Comparison of ENCODE assay signal across 23 cellular contexts in genomic region chr17:55720917-55721836, GRCh38. TPM values are rescaled to one million over a fixed set of nuclear protein-coding genes. Genes with fewer than 3 reads are reported as not detected.
DNase-seq lines count a peak whose midpoint lies in the region; ATAC-seq and TF ChIP-seq lines count a peak whose summit lies in the region.
"Had no signal": no experiment of that assay in that cellular context is flagged by ENCODE, and none has a peak within 500 bp of the region (broad histone marks: within the 10 kb centered on the region; RNA-seq: fewer than 3 reads in every experiment).

No MANE protein-coding gene starts in this region.

- in situ Hi-C loops in mammary epithelial cell (cut with MboI; ENCODE audit: low sequenced_read_pairs in 2 of 2): no loop called here

- H3K36me3 Mint-ChIP-seq in MCF 10A (ENCODE audit: insufficient read depth, unreplicated experiment): peaks cover 10% of the 10 kb centered on the region
- H3K36me3 Mint-ChIP-seq: activated naive CD8-positive, alpha-beta T cell; CD8-positive, alpha-beta memory T cell; naive B cell had no signal

- TF ChIP-seq POLR2A in esophagus muscularis mucosa (IDR thresholded peaks at IDR 0.05; ENCODE audit: low read depth): no peak

- H3K4me1 ChIP-seq in mammary epithelial cell (ENCODE audit: insufficient read depth, low read length) (peaks cover 4% of the 10 kb centered on the region), esophagus muscularis mucosa (peaks cover 9 to 40% (median 32%) of the 10 kb centered on the region in 4 donors), muscle layer of duodenum (ENCODE audit: control insufficient read depth in 1 of 2, insufficient read depth in 2 of 2, low read length in 2 of 2) (peaks cover under 1 to 20% of the 10 kb centered on the region in 2 donors), upper lobe of right lung (peaks cover 3% of the 10 kb centered on the region)
- H3K4me1 ChIP-seq: parathyroid adenoma had no signal

- WGBS in mammary epithelial cell (ENCODE audit: low coverage, missing lambda C conversion rate): 89% methylated on average over 6 of the region's 6 CpGs
- WGBS in esophagus muscularis mucosa: 91% methylated on average over 6 of the region's 6 CpGs

- CTCF ChIA-PET in MCF 10A (lab: Yijun Ruan, JAX): interaction anchor here (0.6 to 10.1 kb wide), 16 partner anchors 9 to 962 kb away, joined by 3 to 112 read pairs (median 4); partner anchors contain the start of gene PCTP
- CTCF ChIA-PET in mammary epithelial cell (lab: Charles Lee; ENCODE audit: low non-redundant PET): interaction anchor here (0.7 kb wide), 1 partner anchor 34 kb away, joined by 3 read pairs; no protein-coding TSS in a partner anchor

- H3K27ac ChIP-seq in mammary epithelial cell (ENCODE audit: insufficient read depth, low read depth, low read length) (no peak overlapping the region), esophagus muscularis mucosa (replicated peaks in 1 of 4) (peak overlapping the region in 1 of 4 donors; percentile 2), muscle layer of duodenum (ENCODE audit: low read length) (no peak overlapping the region), upper lobe of right lung (peak overlapping the region; percentile 80)
- H3K27ac ChIP-seq: A549, dorsolateral prefrontal cortex, parathyroid adenoma had no signal

- DNase-seq in MCF 10A (ENCODE audit: unreplicated experiment) (no peak), mammary epithelial cell (no peak), esophagus muscularis mucosa (ENCODE audit: extremely low spot score) (no peak), upper lobe of right lung (no peak), 8988T (no peak), NCI-H748 (lab: John Stamatoyannopoulos, UW; ENCODE audit: unreplicated experiment) (no peak)
- DNase-seq: activated CD4-positive, alpha-beta memory T cell treated with anti-CD3 and anti-CD28 coated beads, Interleukin-2, amount 10 ng/mL, durations not matched to agents 7 days and 5 days; activated T-cell treated with anti-CD3 and anti-CD28 coated beads, Interleukin-2, amount 50 U/mL, for 72 hours; CD8-positive, alpha-beta memory T cell; dorsolateral prefrontal cortex; HFFc6; naive B cell; NCI-H187; stimulated activated CD4-positive, alpha-beta T cell treated with anti-CD3 and anti-CD28 coated beads, Interleukin-4, amount 100 ng/mL, for 4 hours; T-helper 1 cell had no signal

- H3K36me3 ChIP-seq in mammary epithelial cell (ENCODE audit: insufficient read depth, low read length): no peaks in the 10 kb centered on the region
- H3K36me3 ChIP-seq in esophagus muscularis mucosa: peaks cover 0 to 10% (median 0%) of the 10 kb centered on the region in 4 donors
- H3K36me3 ChIP-seq in muscle layer of duodenum (ENCODE audit: control insufficient read depth in 1 of 2, insufficient read depth in 2 of 2, low read length in 2 of 2): no peaks in the 10 kb centered on the region
- H3K36me3 ChIP-seq in upper lobe of right lung: no peaks in the 10 kb centered on the region

- peak overlapping the region; percentile 31 for H3K27ac Mint-ChIP-seq in MCF 10A (ENCODE audit: low read depth, unreplicated experiment)
- H3K27ac Mint-ChIP-seq: activated CD4-positive, alpha-beta memory T cell treated with anti-CD3 and anti-CD28 coated beads, Interleukin-2, amount 10 ng/mL, durations not matched to agents 7 days and 5 days; activated naive CD8-positive, alpha-beta T cell; activated T-cell treated with anti-CD3 and anti-CD28 coated beads, Interleukin-2, amount 50 U/mL, for 72 hours; CD8-positive, alpha-beta memory T cell; HFFc6; naive B cell had no signal

- no peak overlapping the region for H3K4me2 ChIP-seq in mammary epithelial cell (ENCODE audit: insufficient read depth, low read depth, low read length)
- H3K4me2 ChIP-seq: A549 had no signal

- H2AFZ ChIP-seq in mammary epithelial cell (ENCODE audit: low read depth, low read length): no peak overlapping the region
- H2AFZ ChIP-seq: parathyroid adenoma had no signal

- POLR2A ChIA-PET in MCF 10A (lab: Yijun Ruan, JAX): interaction anchor here (1.1 kb wide), 1 partner anchor 49 kb away, joined by 4 read pairs; no protein-coding TSS in a partner anchor

- no peak overlapping the region for H3K4me3 Mint-ChIP-seq in MCF 10A (ENCODE audit: unreplicated experiment)
- H3K4me3 Mint-ChIP-seq: activated CD4-positive, alpha-beta memory T cell treated with anti-CD3 and anti-CD28 coated beads, Interleukin-2, amount 10 ng/mL, durations not matched to agents 7 days and 5 days; activated naive CD8-positive, alpha-beta T cell; activated T-cell treated with anti-CD3 and anti-CD28 coated beads, Interleukin-2, amount 50 U/mL, for 72 hours; CD8-positive, alpha-beta memory T cell; naive B cell had no signal

- no peaks in the 10 kb centered on the region for H3K27me3 Mint-ChIP-seq in MCF 10A (ENCODE audit: insufficient read depth, unreplicated experiment)

- TF ChIP-seq CTCF in MCF 10A (IDR thresholded peaks at IDR 0.05; ENCODE audit: unreplicated experiment): no peak
- TF ChIP-seq CTCF in mammary epithelial cell (conservative IDR thresholded peaks at IDR 0.05 in 1 of 2, IDR thresholded peaks at IDR 0.05 in 1 of 2; ENCODE audit: extremely low read depth in 1 of 2, insufficient read depth in 1 of 2, low read depth in 1 of 2, low read length in 2 of 2): no peak
- no peak for TF ChIP-seq CTCF in esophagus muscularis mucosa (IDR thresholded peaks at IDR 0.05)
- TF ChIP-seq CTCF in upper lobe of right lung (IDR thresholded peaks at IDR 0.05): no peak

- no peaks in the 10 kb centered on the region for H3K9me3 ChIP-seq in mammary epithelial cell (replicated peaks; ENCODE audit: insufficient read depth, low read length)
- H3K9me3 ChIP-seq in esophagus muscularis mucosa: no peaks in the 10 kb centered on the region
- no peaks in the 10 kb centered on the region for H3K9me3 ChIP-seq in muscle layer of duodenum (ENCODE audit: control insufficient read depth in 1 of 2, low read length in 2 of 2)
- no peaks in the 10 kb centered on the region for H3K9me3 ChIP-seq in upper lobe of right lung
- H3K9me3 ChIP-seq: A549 had no signal

- H3K9me3 Mint-ChIP-seq in MCF 10A (ENCODE audit: unreplicated experiment): no peaks in the 10 kb centered on the region
- H3K9me3 Mint-ChIP-seq: activated CD4-positive, alpha-beta memory T cell treated with anti-CD3 and anti-CD28 coated beads, Interleukin-2, amount 10 ng/mL, durations not matched to agents 7 days and 5 days; activated T-cell treated with anti-CD3 and anti-CD28 coated beads, Interleukin-2, amount 50 U/mL, for 72 hours; CD8-positive, alpha-beta memory T cell; HFFc6; naive B cell had no signal

- no peak for ATAC-seq in upper lobe of right lung
- no peak for ATAC-seq in GM21723 (IDR thresholded peaks at IDR 0.05; ENCODE audit: unreplicated experiment)
- ATAC-seq: A549; activated T-cell treated with anti-CD3 and anti-CD28 coated beads, Interleukin-2, amount 50 U/mL, for 72 hours; Right ventricle myocardium inferior had no signal

- H3K27me3 ChIP-seq in mammary epithelial cell (ENCODE audit: insufficient read depth, low read length) (no peaks in the 10 kb centered on the region), esophagus muscularis mucosa (no peaks in the 10 kb centered on the region), muscle layer of duodenum (ENCODE audit: low read depth, low read length) (no peaks in the 10 kb centered on the region), upper lobe of right lung (peaks cover 6% of the 10 kb centered on the region)

- H3K79me2 ChIP-seq in mammary epithelial cell (ENCODE audit: insufficient read depth, low read length): no peaks in the 10 kb centered on the region
- H3K79me2 ChIP-seq: parathyroid adenoma had no signal

- H3K4me3 ChIP-seq in mammary epithelial cell (replicated peaks in 1 of 3; ENCODE audit: insufficient read depth in 1 of 3, low read depth in 2 of 3, low read length in 3 of 3) (no peak overlapping the region), esophagus muscularis mucosa (peak overlapping the region; percentile 45 to 56 (median 48)), muscle layer of duodenum (ENCODE audit: low read depth in 1 of 2, low read length in 2 of 2) (peak overlapping the region; percentile 58 to 78), upper lobe of right lung (peak overlapping the region; percentile 49)
- H3K4me3 ChIP-seq: A549, skin epidermis had no signal

- TF ChIP-seq EP300 in esophagus muscularis mucosa (IDR thresholded peaks at IDR 0.05): no peak

- intact Hi-C loops in MCF 10A (cut with micrococcal nuclease): no loop called here
- intact Hi-C loops in mammary epithelial cell (cut with micrococcal nuclease): no loop called here
- intact Hi-C loops in esophagus muscularis mucosa (cut with DNase I): no loop called here
- intact Hi-C loops in upper lobe of right lung (cut with DNase I): no loop called here

- no TSS peak for BruUV-seq in MCF 10A (replicated peaks; lab: Mats Ljungman, UMichigan)
- BruUV-seq in mammary epithelial cell (replicated peaks; lab: Mats Ljungman, UMichigan): no TSS peak

- peaks cover 24% of the 10 kb centered on the region for H3K4me1 Mint-ChIP-seq in MCF 10A (ENCODE audit: insufficient read depth, unreplicated experiment)
- H3K4me1 Mint-ChIP-seq: activated CD4-positive, alpha-beta memory T cell treated with anti-CD3 and anti-CD28 coated beads, Interleukin-2, amount 10 ng/mL, durations not matched to agents 7 days and 5 days; CD8-positive, alpha-beta memory T cell had no signal

- no peaks in the 10 kb centered on the region for H4K20me1 ChIP-seq in mammary epithelial cell (ENCODE audit: insufficient read depth, low read length)

- dilution Hi-C loops in mammary epithelial cell (cut with HindIII; ENCODE audit: low sequenced_read_pairs): no loop called here

- H3K9ac ChIP-seq in mammary epithelial cell (ENCODE audit: insufficient read depth, low read length): no peak overlapping the region
- H3K9ac ChIP-seq: parathyroid adenoma had no signal

RNA-seq across cellular contexts. Expression of gene TMEM100, which starts 1.5 kb away (rescaled TPM):
- total RNA-seq in MCF 10A (2022) (1.1 and 1.7 TPM in 2 replicates), mammary epithelial cell (under 1 TPM; 0.16 to 0.50 TPM), esophagus muscularis mucosa (1 to 10 TPM; 4.2 to 9.6 (median 9.5) TPM), upper lobe of right lung (279 TPM)
- 0.24 TPM for polyA plus RNA-seq in mammary epithelial cell
- not detected for polyA minus RNA-seq in mammary epithelial cell
- total RNA-seq: activated CD4-positive, alpha-beta memory T cell treated with anti-CD3 and anti-CD28 coated beads, Interleukin-2, amount 10 ng/mL, durations not matched to agents 7 days and 5 days; activated T-cell treated with anti-CD3 and anti-CD28 coated beads, Interleukin-2, amount 50 U/mL, for 72 hours; bronchial epithelial cell; CD8-positive, alpha-beta memory T cell had no signal
- polyA plus RNA-seq: A549; CD8-positive, alpha-beta memory T cell had no signal

RNA-seq across cellular contexts. Expression of gene PCTP, which starts 29.7 kb away (rescaled TPM):
- 10.2 and 11.9 TPM in 2 replicates for total RNA-seq in MCF 10A (2022)
- total RNA-seq in mammary epithelial cell: 10 to 100 TPM; 16.3 to 27.8 TPM
- 22.5 TPM for polyA plus RNA-seq in mammary epithelial cell
- polyA minus RNA-seq in mammary epithelial cell: 11.3 TPM
- total RNA-seq in esophagus muscularis mucosa: 10 to 100 TPM; 11.2 to 17.4 (median 11.8) TPM
- total RNA-seq in upper lobe of right lung: 24.7 TPM

Comparison
In these comparisons a context has a peak if more than half of its experiments do, and no peak if none do; other contexts are left out.
1. H3K4me3 ChIP-seq: peak in esophagus muscularis mucosa (4 of 4), muscle layer of duodenum (2 of 2) and upper lobe of right lung (single experiment); none in mammary epithelial cell (0 of 3).
2. RNA of gene TMEM100, which starts 1.5 kb away (total RNA-seq): 279 TPM in upper lobe of right lung (single experiment); 4.2 to 9.6 TPM in esophagus muscularis mucosa, 1.1 to 1.7 TPM in MCF 10A and 0.16 to 0.50 TPM in mammary epithelial cell; every median in the first group is over 10 times any median in the second.